Comparison of ENCODE assay signal across 8 cellular contexts in genomic region chr15:67090297-67091072, GRCh38. TPM values are rescaled to one million over a fixed set of nuclear protein-coding genes. Genes with fewer than 3 reads are reported as not detected.
DNase-seq lines count a peak whose midpoint lies in the region; ATAC-seq, FAIRE-seq and TF ChIP-seq lines count a peak whose summit lies in the region.

No MANE protein-coding gene starts in this region.

- peak overlapping the region; percentile 36 for H3K4me3 ChIP-seq in OCI-LY1 (ENCODE audit: low read depth, low read length, poor library complexity, severe bottlenecking)
- no peak overlapping the region for H3K4me3 ChIP-seq in mammary epithelial cell (replicated peaks in 1 of 3; ENCODE audit: insufficient read depth in 1 of 3, low read depth in 2 of 3, low read length in 3 of 3)
- no peak overlapping the region for H3K4me3 ChIP-seq in trophoblast cell (ENCODE audit: low read depth, low read length)

- intact Hi-C loops in mammary epithelial cell (cut with micrococcal nuclease): loop anchor here (5.0 kb wide), 1 partner anchor 87 kb away; no protein-coding TSS in a partner anchor

- TF ChIP-seq POLR2A in GM12891 (IDR thresholded peaks at IDR 0.05; ENCODE audit: low read depth, low read length): peak; percentile 22; the same call in 1 of the 2 replicates

- H3K9ac ChIP-seq in OCI-LY1 (ENCODE audit: low read length) (peak overlapping the region; percentile 61; the same call in 1 of the 2 replicates), mammary epithelial cell (ENCODE audit: insufficient read depth, low read length) (peak overlapping the region; percentile 51), trophoblast cell (ENCODE audit: low read length) (no peak overlapping the region)

- H2BK5ac ChIP-seq in trophoblast cell (ENCODE audit: low read depth, low read length, poor library complexity): no peak overlapping the region

- no TSS peak for BruUV-seq in mammary epithelial cell (replicated peaks; lab: Mats Ljungman, UMichigan)

- TF ChIP-seq CTCF in OCI-LY1 (IDR thresholded peaks at IDR 0.05; ENCODE audit: low read length) (no peak), mammary epithelial cell (conservative IDR thresholded peaks at IDR 0.05 in 1 of 2, IDR thresholded peaks at IDR 0.05 in 1 of 2; ENCODE audit: extremely low read depth in 1 of 2, insufficient read depth in 1 of 2, low read depth in 1 of 2, low read length in 2 of 2) (no peak)

- no peaks in the 10 kb centered on the region for H3K9me2 ChIP-seq in OCI-LY1 (ENCODE audit: low read depth, low read length)

- H3K4me2 ChIP-seq in OCI-LY1 (ENCODE audit: low read length) (peak overlapping the region; percentile 69), mammary epithelial cell (ENCODE audit: insufficient read depth, low read depth, low read length) (peak overlapping the region; percentile 29), trophoblast cell (ENCODE audit: low read length) (no peak overlapping the region)

- no peak overlapping the region for H2BK12ac ChIP-seq in trophoblast cell (ENCODE audit: low read length)

- FAIRE-seq in GM12891 (lab: Jason Lieb, UNC): no peak

- H4K12ac ChIP-seq in trophoblast cell (ENCODE audit: low read depth, low read length): no peak overlapping the region

- no peak overlapping the region for H3K23ac ChIP-seq in trophoblast cell (ENCODE audit: low read length)

- DNase-seq in GM12891 (ENCODE audit: insufficient read length, low spot score): no peak
- DNase-seq in mammary epithelial cell: no peak
- no peak for DNase-seq in trophoblast cell
- DNase-seq in NCI-H146 (lab: John Stamatoyannopoulos, UW): no peak
- no peak for DNase-seq in A172 (ENCODE audit: low spot score)

- ATAC-seq in GM21515 (IDR thresholded peaks at IDR 0.05; ENCODE audit: unreplicated experiment) (no peak), HG02763 (IDR thresholded peaks at IDR 0.05; ENCODE audit: unreplicated experiment) (no peak)

- no peak overlapping the region for H4K91ac ChIP-seq in trophoblast cell (ENCODE audit: low read depth, low read length)

- H3K79me2 ChIP-seq in OCI-LY1 (ENCODE audit: insufficient read depth, low read length): peaks cover 26% of the 10 kb centered on the region
- H3K79me2 ChIP-seq in mammary epithelial cell (ENCODE audit: insufficient read depth, low read length): peaks cover 92% of the 10 kb centered on the region
- peaks cover 2% of the 10 kb centered on the region for H3K79me2 ChIP-seq in trophoblast cell (ENCODE audit: control insufficient read depth, insufficient read depth, low read length, poor library complexity)

- CTCF ChIA-PET in mammary epithelial cell (lab: Charles Lee; ENCODE audit: low non-redundant PET): no interaction called here

- H3K36me3 ChIP-seq in OCI-LY1 (ENCODE audit: insufficient read depth, low read length) (peaks cover 13% of the 10 kb centered on the region; the same call in 1 of the 2 replicates), mammary epithelial cell (ENCODE audit: insufficient read depth, low read length) (peaks cover 12% of the 10 kb centered on the region), trophoblast cell (ENCODE audit: control insufficient read depth in 1 of 2, insufficient read depth in 2 of 2, low read length in 2 of 2) (peaks cover 15 to 18% of the 10 kb centered on the region in 2 experiments)

- no peak overlapping the region for H2BK120ac ChIP-seq in trophoblast cell (ENCODE audit: insufficient read depth, low read length, poor library complexity)

- H3K4me1 ChIP-seq in OCI-LY1 (ENCODE audit: insufficient read depth, low read length, severe bottlenecking) (peaks cover 95% of the 10 kb centered on the region), mammary epithelial cell (ENCODE audit: insufficient read depth, low read length) (peaks cover 49% of the 10 kb centered on the region), trophoblast cell (ENCODE audit: control insufficient read depth in 1 of 2, insufficient read depth in 2 of 2, low read length in 2 of 2) (peaks cover 31 to 44% of the 10 kb centered on the region in 2 experiments)

- H3K79me1 ChIP-seq in trophoblast cell (ENCODE audit: low read length): no peaks in the 10 kb centered on the region

- H4K20me1 ChIP-seq in OCI-LY1 (ENCODE audit: insufficient read depth, low read length) (no peaks in the 10 kb centered on the region), mammary epithelial cell (ENCODE audit: insufficient read depth, low read length) (no peaks in the 10 kb centered on the region)

- no peak overlapping the region for H3K14ac ChIP-seq in trophoblast cell (ENCODE audit: low read length)

- H4K8ac ChIP-seq in trophoblast cell (ENCODE audit: low read depth, low read length): no peak overlapping the region

- H2AFZ ChIP-seq in OCI-LY1 (ENCODE audit: low read length) (no peak overlapping the region), mammary epithelial cell (ENCODE audit: low read depth, low read length) (no peak overlapping the region), trophoblast cell (ENCODE audit: insufficient read depth, low read length, poor library complexity) (no peak overlapping the region)

- H3F3A ChIP-seq in OCI-LY1 (ENCODE audit: insufficient read depth, low read length): 0 out of 2 replicates have a peak, but pooled peaks cover 4% of the 10 kb centered on the region

- dilution Hi-C loops in mammary epithelial cell (cut with HindIII; ENCODE audit: low sequenced_read_pairs): no loop called here

- 79% methylated on average over 7 of the region's 7 CpGs for WGBS in mammary epithelial cell (ENCODE audit: low coverage, missing lambda C conversion rate)
- WGBS in trophoblast cell (ENCODE audit: extremely low coverage, insufficient coverage, insufficient read length): no CpG with 5 or more reads among the region's 7 CpGs

- no peak overlapping the region for H3K4ac ChIP-seq in trophoblast cell (ENCODE audit: low read depth, low read length)

- H3K27me3 ChIP-seq in OCI-LY1 (ENCODE audit: insufficient read depth, low read length): no peaks in the 10 kb centered on the region
- no peaks in the 10 kb centered on the region for H3K27me3 ChIP-seq in mammary epithelial cell (ENCODE audit: insufficient read depth, low read length)
- no peaks in the 10 kb centered on the region for H3K27me3 ChIP-seq in trophoblast cell (ENCODE audit: insufficient read depth, low read length)

- in situ Hi-C loops in mammary epithelial cell (cut with MboI; ENCODE audit: low sequenced_read_pairs in 2 of 2): no loop called here

- H3K18ac ChIP-seq in trophoblast cell (ENCODE audit: low read length): peak overlapping the region; percentile 55

- no peaks in the 10 kb centered on the region for H3K9me3 ChIP-seq in OCI-LY1 (ENCODE audit: low read length)
- no peaks in the 10 kb centered on the region for H3K9me3 ChIP-seq in mammary epithelial cell (replicated peaks; ENCODE audit: insufficient read depth, low read length)
- H3K9me3 ChIP-seq in trophoblast cell (ENCODE audit: insufficient read depth, low read depth, low read length): no peaks in the 10 kb centered on the region

- peak overlapping the region; percentile 26 for H2AK5ac ChIP-seq in trophoblast cell (ENCODE audit: low read length)

- H3K27ac ChIP-seq in OCI-LY1 (ENCODE audit: low read depth, low read length, poor library complexity, severe bottlenecking) (peak overlapping the region; percentile 97), mammary epithelial cell (ENCODE audit: insufficient read depth, low read depth, low read length) (peak overlapping the region; percentile 94), trophoblast cell (ENCODE audit: low read depth, low read length) (no peak overlapping the region)

TF ChIP-seq in GM12891, 5 proteins besides CTCF, POLR2A, EP300 and RAD21:
- TF ChIP-seq POU2F2 (IDR thresholded peaks at IDR 0.05; ENCODE audit: low read depth, low read length) (no peak), SPI1 (IDR thresholded peaks at IDR 0.05; ENCODE audit: low read depth, low read length) (no peak), TAF1 (IDR thresholded peaks at IDR 0.05; ENCODE audit: low read depth, low read length) (no peak), PAX5 (IDR thresholded peaks at IDR 0.05; ENCODE audit: insufficient read depth, low read length, severe bottlenecking) (no peak), POLR2AphosphoS5 (IDR thresholded peaks at IDR 0.05; ENCODE audit: low read depth, low read length) (no peak)

RNA-seq across cellular contexts. Expression of gene SMAD3, which starts 25.1 kb away (rescaled TPM):
- polyA plus RNA-seq in GM12891 (2012; ENCODE audit: low read depth, missing spikeins): 36.4 TPM
- total RNA-seq in mammary epithelial cell: 10 to 100 TPM in 1 of 2 donors, 1 to 10 TPM in 1; 8.7 to 41.0 TPM
- polyA plus RNA-seq in mammary epithelial cell: 29.2 TPM
- 60.6 TPM for polyA minus RNA-seq in mammary epithelial cell
- 49.5 and 54.4 TPM in 2 replicates for polyA plus RNA-seq in trophoblast cell (2013)
- 5.2 and 7.2 TPM in 2 replicates for total RNA-seq in A172 (2014; rRNA removed; shearing (Covaris generic))
